ENCODE assay signal across 11 cellular contexts in the genomic region with DNA sequence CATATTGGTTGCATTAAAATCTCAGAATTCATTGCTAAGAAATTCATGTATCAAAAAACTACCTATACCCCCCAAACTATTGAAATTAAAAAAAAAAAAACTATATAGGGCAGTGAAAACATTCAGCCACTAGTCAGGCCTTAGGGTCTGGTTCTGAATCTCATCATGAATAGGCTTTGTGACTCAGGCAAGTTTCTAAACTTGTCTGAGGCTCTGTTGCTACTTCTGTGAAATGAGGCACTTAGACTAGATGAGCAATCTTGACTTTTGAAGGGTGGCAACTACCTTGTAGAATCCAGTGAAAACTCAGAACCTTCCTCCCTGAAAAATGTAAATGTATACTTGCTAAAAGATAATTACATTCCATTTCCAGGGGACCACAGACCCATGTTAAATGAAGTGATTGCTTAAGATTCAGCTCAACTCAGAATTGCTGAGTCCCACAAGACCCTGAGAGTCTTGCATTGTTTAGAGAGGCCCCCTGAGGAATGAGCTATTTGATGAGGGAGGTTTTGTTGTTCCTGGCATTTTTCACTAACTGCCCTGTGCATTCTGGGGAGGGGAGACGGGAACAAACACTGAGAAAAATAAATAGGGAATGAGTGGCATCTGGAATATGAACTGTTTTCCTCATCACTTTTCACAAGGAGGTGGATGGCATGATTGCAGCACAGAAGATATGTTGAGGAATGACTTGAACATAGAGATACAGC. TPM values are rescaled to one million over a fixed set of nuclear protein-coding genes. Genes with fewer than 3 reads are reported as not detected.
DNase-seq lines count a peak whose midpoint lies in the region; ATAC-seq and TF ChIP-seq lines count a peak whose summit lies in the region.
"Had no signal": no experiment of that assay in that cellular context is flagged by ENCODE, and none has a peak within 500 bp of the region (broad histone marks: within the 10 kb centered on the region; RNA-seq: fewer than 3 reads in every experiment).

No MANE protein-coding gene starts in this region.

- H3K27me3 ChIP-seq in cardiac muscle cell (no peaks in the 10 kb centered on the region), right atrium auricular region (no peaks in the 10 kb centered on the region), body of pancreas (no peaks in the 10 kb centered on the region), uterus (no peaks in the 10 kb centered on the region)
- H3K27me3 ChIP-seq: heart left ventricle had no signal

- intact Hi-C loops in body of pancreas (cut with DNase I) (no loop called here), uterus (cut with DNase I; ENCODE audit: low total_unique reads) (no loop called here)

- H3K4me3 ChIP-seq in cardiac muscle cell, result no peak overlapping the region
- no peak overlapping the region for H3K4me3 ChIP-seq in right atrium auricular region
- no peak overlapping the region for H3K4me3 ChIP-seq in body of pancreas
- H3K4me3 ChIP-seq in uterus, result no peak overlapping the region

- WGBS in body of pancreas, 2 donors, result 10 to 43% methylated on average over 1 of the region's 1 CpG

- H3K9me3 ChIP-seq in cardiac muscle cell (ENCODE audit: low read depth), result no peaks in the 10 kb centered on the region
- no peaks in the 10 kb centered on the region for H3K9me3 ChIP-seq in right atrium auricular region
- no peaks in the 10 kb centered on the region for H3K9me3 ChIP-seq in body of pancreas
- H3K9me3 ChIP-seq in uterus, result no peaks in the 10 kb centered on the region
- H3K9me3 ChIP-seq: heart left ventricle had no signal

- TF ChIP-seq POLR2A in body of pancreas (IDR thresholded peaks at IDR 0.05), result no peak
- TF ChIP-seq POLR2A in uterus (IDR thresholded peaks at IDR 0.05), result no peak

- H3K27ac ChIP-seq in cardiac muscle cell (peak overlapping the region; percentile 92), right atrium auricular region (no peak overlapping the region), body of pancreas (peak overlapping the region in 3 of 4 donors; percentile 3 to 88 (median 86)), uterus (peak overlapping the region; percentile 83 to 84)

- ATAC-seq in body of pancreas (no peak), GM18511 (IDR thresholded peaks at IDR 0.05; ENCODE audit: unreplicated experiment) (no peak)
- ATAC-seq: heart left ventricle had no signal

- DNase-seq in cardiac muscle cell (ENCODE audit: low read depth in 1 of 2, low spot score in 1 of 2) (peak in 1 of 2 donors; percentile 80), right atrium auricular region (ENCODE audit: low spot score) (no peak), body of pancreas (no peak), kidney glomerular epithelial cell (lab: John Stamatoyannopoulos, UW) (peak; percentile 66), uterus (no peak), GM20000 (ENCODE audit: low spot score) (no peak), SKM-1 (lab: John Stamatoyannopoulos, UW; ENCODE audit: unreplicated experiment) (no peak)
- DNase-seq: activated naive CD4-positive, alpha-beta T cell treated with Interleukin-2 at 50 U/mL for 16 hours; heart left ventricle; T1000 had no signal

- H3K4me1 ChIP-seq in cardiac muscle cell (ENCODE audit: low read depth), result peaks cover 33% of the 10 kb centered on the region
- H3K4me1 ChIP-seq in right atrium auricular region, result peaks cover 0 to 52% of the 10 kb centered on the region in 2 donors
- H3K4me1 ChIP-seq in body of pancreas, result peaks cover 48% of the 10 kb centered on the region
- H3K4me1 ChIP-seq in uterus, result peaks cover 0 to 9% of the 10 kb centered on the region in 2 donors

- TF ChIP-seq CTCF in cardiac muscle cell (IDR thresholded peaks at IDR 0.05; ENCODE audit: low read depth, low read length), result no peak
- no peak for TF ChIP-seq CTCF in right atrium auricular region (IDR thresholded peaks at IDR 0.05)
- no peak for TF ChIP-seq CTCF in body of pancreas (IDR thresholded peaks at IDR 0.05)
- no peak for TF ChIP-seq CTCF in uterus (IDR thresholded peaks at IDR 0.05)
- no peak for TF ChIP-seq CTCF in GM20000 (IDR thresholded peaks at IDR 0.05; ENCODE audit: extremely low read depth, missing control alignments)

- H3K36me3 ChIP-seq in cardiac muscle cell (no peaks in the 10 kb centered on the region), right atrium auricular region (no peaks in the 10 kb centered on the region), body of pancreas (replicated peaks in 1 of 2; ENCODE audit: insufficient read depth in 1 of 2, low read depth in 2 of 2) (no peaks in the 10 kb centered on the region), uterus (no peaks in the 10 kb centered on the region)

RNA-seq across cellular contexts. Expression of gene RAI14, which starts 29.5 kb away (rescaled TPM):
- total RNA-seq in cardiac muscle cell (11.6 and 12.8 TPM in 2 replicates), right atrium auricular region (10 to 100 TPM; 14.0 to 21.3 TPM), body of pancreas (10 to 100 TPM; 25.7 to 27.5 TPM), uterus (100 to 1,000 TPM in 2 of 4 donors, 10 to 100 TPM in 2; 32.4 to 264 (median 117) TPM)
- 9.6 and 13.4 TPM in 2 replicates for polyA plus RNA-seq in cardiac muscle cell

Comparison
In these comparisons a context has a peak if more than half of its experiments do, and no peak if none do; other contexts are left out.
1. H3K27ac ChIP-seq: peak in cardiac muscle cell (single experiment), body of pancreas (3 of 4) and uterus (2 of 2); none in right atrium auricular region (0 of 2).